14 cellular contexts compared by ENCODE assay signal in genomic region chr9:89493671-89494070, GRCh38. TPM values are rescaled to one million over a fixed set of nuclear protein-coding genes. Genes with fewer than 3 reads are reported as not detected.
A peak's percentile ranks its signal among the peaks of the same experiment; 100 is the strongest.
DNase-seq lines count a peak whose midpoint lies in the region; ATAC-seq and TF ChIP-seq lines count a peak whose summit lies in the region.
"Had no signal": no experiment of that assay in that cellular context is flagged by ENCODE, and none has a peak within 500 bp of the region (broad histone marks: within the 10 kb centered on the region; RNA-seq: fewer than 3 reads in every experiment).

No MANE protein-coding gene starts in this region.

- no peak for ATAC-seq in activated T-cell treated with anti-CD3 and anti-CD28 coated beads, Interleukin-2, amount 50 U/mL, for 4 hours
- no peak for ATAC-seq in T-cell (replicated peaks in 1 of 4)
- no peak for ATAC-seq in gastrocnemius medialis
- ATAC-seq in HG02588 (IDR thresholded peaks at IDR 0.05; ENCODE audit: unreplicated experiment), result no peak
- ATAC-seq: activated CD4-positive, CD25-positive, alpha-beta regulatory T cell treated with anti-CD3 and anti-CD28 coated beads, Interleukin-2, amount 50 U/mL, for 24 hours had no signal

- H3K27ac ChIP-seq in cingulate gyrus (ENCODE audit: low read depth, low read length) (peak overlapping the region; percentile 65), gastrocnemius medialis (peak overlapping the region in 3 of 4 donors; percentile 25 to 94 (median 37))
- H3K27ac ChIP-seq: PC-9 had no signal

- H3K27me3 ChIP-seq in gastrocnemius medialis, result no peaks in the 10 kb centered on the region
- H3K27me3 ChIP-seq: stomach had no signal

- peak overlapping the region; percentile 90 to 95 for H3K27ac Mint-ChIP-seq in T-cell

- in situ Hi-C loops in gastrocnemius medialis (cut with MboI; ENCODE audit: low sequenced_read_pairs in 4 of 4), result no loop called here

- intact Hi-C loops in gastrocnemius medialis (cut with DNase I; ENCODE audit: low total_unique reads), result loop anchor here (10.0 kb wide), 1 partner anchor 611 kb away; no protein-coding TSS in a partner anchor

- TF ChIP-seq POLR2A in gastrocnemius medialis (IDR thresholded peaks at IDR 0.05), result no peak

- POLR2A ChIA-PET in T-cell (lab: Charles Lee), result no interaction called here

- H3K4me1 Mint-ChIP-seq in activated T-cell treated with anti-CD3 and anti-CD28 coated beads, Interleukin-2, amount 50 U/mL, for 4 hours (ENCODE audit: low read depth), result peaks cover 89% of the 10 kb centered on the region
- peaks cover 82 to 92% (median 90%) of the 10 kb centered on the region in 3 donors for H3K4me1 Mint-ChIP-seq in T-cell

- peaks cover 43 to 68% of the 10 kb centered on the region in 2 donors for H3K4me1 ChIP-seq in gastrocnemius medialis

- peak overlapping the region; percentile 96 for H3K4me3 Mint-ChIP-seq in activated T-cell treated with anti-CD3 and anti-CD28 coated beads, Interleukin-2, amount 50 U/mL, for 4 hours
- peak overlapping the region; percentile 93 to 96 (median 93) for H3K4me3 Mint-ChIP-seq in T-cell

- TF ChIP-seq CTCF in gastrocnemius medialis (IDR thresholded peaks at IDR 0.05 in 4 of 5, conservative IDR thresholded peaks at IDR 0.05 in 1 of 5), result no peak

- no peaks in the 10 kb centered on the region for H3K9me3 ChIP-seq in gastrocnemius medialis
- H3K9me3 ChIP-seq: stomach had no signal

- no peak for DNase-seq in activated T-cell treated with anti-CD3 and anti-CD28 coated beads, Interleukin-2, amount 50 U/mL, for 4 hours
- no peak for DNase-seq in activated T-cell treated with anti-CD3 and anti-CD28 coated beads, Interleukin-2, amount 50 U/mL, for 1 hour
- DNase-seq in T-cell (no peak), gastrocnemius medialis (no peak), AML-193 (lab: John Stamatoyannopoulos, UW) (no peak), 8988T (no peak)
- DNase-seq: central memory CD4-positive, alpha-beta T cell; mesenchymal stem cell; NCI-H187; PC-9 had no signal

- no peaks in the 10 kb centered on the region for H3K9me3 Mint-ChIP-seq in activated T-cell treated with anti-CD3 and anti-CD28 coated beads, Interleukin-2, amount 50 U/mL, for 4 hours
- no peaks in the 10 kb centered on the region for H3K9me3 Mint-ChIP-seq in T-cell

- no peaks in the 10 kb centered on the region for H3K36me3 ChIP-seq in gastrocnemius medialis
- H3K36me3 ChIP-seq: stomach had no signal

- H3K27me3 Mint-ChIP-seq in activated T-cell treated with anti-CD3 and anti-CD28 coated beads, Interleukin-2, amount 50 U/mL, for 4 hours (ENCODE audit: low read depth), result no peaks in the 10 kb centered on the region
- H3K27me3 Mint-ChIP-seq in T-cell, result no peaks in the 10 kb centered on the region

- no peak overlapping the region for H3K4me3 ChIP-seq in gastrocnemius medialis
- H3K4me3 ChIP-seq: PC-9, stomach had no signal

- peaks cover 15% of the 10 kb centered on the region for H3K36me3 Mint-ChIP-seq in activated T-cell treated with anti-CD3 and anti-CD28 coated beads, Interleukin-2, amount 50 U/mL, for 4 hours (ENCODE audit: insufficient read depth)
- peaks cover 14% of the 10 kb centered on the region for H3K36me3 Mint-ChIP-seq in T-cell

- CTCF ChIA-PET in T-cell (lab: Charles Lee), result no interaction called here

RNA-seq across cellular contexts. Expression of gene SEMA4D, which starts 4.2 kb away (rescaled TPM):
- 100 to 1,000 TPM; 248 to 348 (median 344) TPM for total RNA-seq in activated T-cell treated with anti-CD3 and anti-CD28 coated beads, Interleukin-2, amount 50 U/mL, for 4 hours
- total RNA-seq in T-cell, result 100 to 1,000 TPM; 347 to 585 (median 434) TPM
- total RNA-seq in gastrocnemius medialis, result 10 to 100 TPM; 23.6 to 77.0 (median 41.3) TPM
